15 cellular contexts compared by ENCODE assay signal in genomic region chr16:19861811-19862327, GRCh38. TPM values are rescaled to one million over a fixed set of nuclear protein-coding genes. Genes with fewer than 3 reads are reported as not detected.
DNase-seq lines count a peak whose midpoint lies in the region; ATAC-seq and TF ChIP-seq lines count a peak whose summit lies in the region.
"Had no signal": no experiment of that assay in that cellular context is flagged by ENCODE, and none has a peak within 500 bp of the region (broad histone marks: within the 10 kb centered on the region; RNA-seq: fewer than 3 reads in every experiment).

No MANE protein-coding gene starts in this region.

- H3K18ac ChIP-seq in neuronal stem cell (ENCODE audit: low read length), result peak overlapping the region; percentile 98

- H4K8ac ChIP-seq in neuronal stem cell (ENCODE audit: low read depth, low read length), result no peak overlapping the region

- peak overlapping the region; percentile 78 for H3K9ac ChIP-seq in neuronal stem cell (ENCODE audit: low read depth, low read length, poor library complexity)

- TF ChIP-seq CTCF in brain (conservative IDR thresholded peaks at IDR 0.05) (no peak), GM20000 (IDR thresholded peaks at IDR 0.05; ENCODE audit: extremely low read depth, missing control alignments) (no peak), A673 (conservative IDR thresholded peaks at IDR 0.05; ENCODE audit: low read depth, low read length) (no peak)

- peak overlapping the region; percentile 79 to 84 (median 82) for H3K4me3 Mint-ChIP-seq in brain
- H3K4me3 Mint-ChIP-seq in natural killer cell treated with Interleukin-12 subunit alpha and Interleukin-12 subunit beta and Interleukin-15 and Interleukin-18, amount 100 ng/mL, for 72 hours, result no peak overlapping the region
- H3K4me3 Mint-ChIP-seq: activated T-cell treated with anti-CD3 and anti-CD28 coated beads, Interleukin-2, amount 50 U/mL, for 4 hours had no signal

- peak overlapping the region; percentile 64 for H3K4me2 ChIP-seq in neuronal stem cell (ENCODE audit: insufficient read depth, low read length, poor library complexity, severe bottlenecking)

- H3K36me3 ChIP-seq in neuronal stem cell (replicated peaks in 1 of 2; ENCODE audit: control insufficient read depth in 2 of 2, insufficient read depth in 2 of 2, low read length in 2 of 2) (peaks cover 2 to 70% of the 10 kb centered on the region in 2 donors), A673 (ENCODE audit: insufficient read depth, low read length, poor library complexity, severe bottlenecking) (no peaks in the 10 kb centered on the region)

- peak overlapping the region; percentile 74 for H2AFZ ChIP-seq in neuronal stem cell (ENCODE audit: low read length)

- peaks cover 80% of the 10 kb centered on the region for H3K4me1 Mint-ChIP-seq in brain
- H3K4me1 Mint-ChIP-seq in natural killer cell treated with Interleukin-12 subunit alpha and Interleukin-12 subunit beta and Interleukin-15 and Interleukin-18, amount 100 ng/mL, for 72 hours (ENCODE audit: low read depth in 2 of 2), result no peaks in the 10 kb centered on the region

- no peak overlapping the region for H2BK15ac ChIP-seq in neuronal stem cell (ENCODE audit: low read length)

- peaks cover 60% of the 10 kb centered on the region for H3K36me3 Mint-ChIP-seq in brain
- H3K36me3 Mint-ChIP-seq in natural killer cell treated with Interleukin-12 subunit alpha and Interleukin-12 subunit beta and Interleukin-15 and Interleukin-18, amount 100 ng/mL, for 72 hours, result no peaks in the 10 kb centered on the region

- H3K27ac ChIP-seq in neuronal stem cell (replicated peaks; ENCODE audit: low read length) (peak overlapping the region; percentile 96), A673 (ENCODE audit: low read depth, low read length, poor library complexity, severe bottlenecking) (no peak overlapping the region)

- H2BK12ac ChIP-seq in neuronal stem cell (ENCODE audit: low read length), result peak overlapping the region; percentile 78

- WGBS in neuronal stem cell (ENCODE audit: extremely low coverage in 2 of 2, insufficient read length in 2 of 2, insufficient replicate concordance in 1 of 2), 2 donors, result no CpG with 5 or more reads among the region's 16 CpGs

- H4K91ac ChIP-seq in neuronal stem cell (ENCODE audit: low read depth, low read length, poor library complexity), result peak overlapping the region; percentile 66

- peak overlapping the region; percentile 31 to 43 for H3K4me3 ChIP-seq in neuronal stem cell (ENCODE audit: low read length in 2 of 2)
- H3K4me3 ChIP-seq in A673 (ENCODE audit: low read depth, low read length, poor library complexity, severe bottlenecking), result no peak overlapping the region
- H3K4me3 ChIP-seq: smooth muscle cell had no signal

- intact Hi-C loops in A673 (cut with micrococcal nuclease; ENCODE audit: unreplicated experiment), result no loop called here

- peak overlapping the region; percentile 62 for H2BK120ac ChIP-seq in neuronal stem cell (ENCODE audit: low read depth, low read length)

- BruUV-seq in A673 (replicated peaks; lab: Mats Ljungman, UMichigan), result no TSS peak

- H3K79me1 ChIP-seq in neuronal stem cell (ENCODE audit: low read depth, low read length), result peaks cover 2% of the 10 kb centered on the region

- H3K23ac ChIP-seq in neuronal stem cell (ENCODE audit: low read depth, low read length, poor library complexity), result no peak overlapping the region

- CTCF ChIA-PET in A673 (lab: Charles Lee), result no interaction called here

- H2BK5ac ChIP-seq in neuronal stem cell (ENCODE audit: low read length), result peak overlapping the region; percentile 33

- no peak for ATAC-seq in natural killer cell treated with Interleukin-12 subunit alpha and Interleukin-12 subunit beta and Interleukin-15 and Interleukin-18, amount 100 ng/mL, for 72 hours
- ATAC-seq: activated CD4-positive, CD25-positive, alpha-beta regulatory T cell treated with anti-CD3 and anti-CD28 coated beads, Interleukin-2, amount 50 U/mL, for 24 hours; activated T-cell treated with anti-CD3 and anti-CD28 coated beads, Interleukin-2, amount 50 U/mL, for 4 hours; SK-N-SH treated with all-trans-retinoic acid at 6 μM for 48 hours had no signal

- no peaks in the 10 kb centered on the region for H3K9me3 ChIP-seq in neuronal stem cell (replicated peaks in 1 of 2; ENCODE audit: control insufficient read depth in 2 of 2, insufficient read depth in 1 of 2, low read depth in 1 of 2, low read length in 2 of 2)
- no peaks in the 10 kb centered on the region for H3K9me3 ChIP-seq in A673 (ENCODE audit: low read depth, low read length, poor library complexity, severe bottlenecking)

- peak in 12 of 14 donors; percentile 59 to 91 (median 83) for DNase-seq in C1 segment of cervical spinal cord (lab: John Stamatoyannopoulos, UW)
- DNase-seq in hypothalamus (lab: John Stamatoyannopoulos, UW), result peak in 48 of 51 donors; percentile 34 to 94 (median 78)
- DNase-seq in neuronal stem cell (ENCODE audit: low spot score), result no peak
- no peak for DNase-seq in natural killer cell treated with Interleukin-12 subunit alpha and Interleukin-12 subunit beta and Interleukin-15 and Interleukin-18, amount 100 ng/mL, for 72 hours (ENCODE audit: low spot score)
- no peak for DNase-seq in GM20000 (ENCODE audit: low spot score)
- DNase-seq in A673 (ENCODE audit: low spot score), result no peak
- DNase-seq in OCI-M2 (lab: John Stamatoyannopoulos, UW; ENCODE audit: unreplicated experiment), result no peak
- DNase-seq: ACHN; activated T-cell treated with anti-CD3 and anti-CD28 coated beads, Interleukin-2, amount 50 U/mL, for 4 hours; NCI-H2171; NK-92 treated with Interleukin-12 subunit alpha and Interleukin-12 subunit beta, amount 100 ng/mL, for 24 hours had no signal

- no peak overlapping the region for H3K14ac ChIP-seq in neuronal stem cell (ENCODE audit: low read length)

- H3K27me3 ChIP-seq in neuronal stem cell (ENCODE audit: control insufficient read depth in 3 of 3, insufficient read depth in 3 of 3, low read depth in 1 of 3, low read length in 3 of 3) (no peaks in the 10 kb centered on the region), A673 (replicated peaks; ENCODE audit: insufficient read depth, low read depth, low read length, poor library complexity) (no peaks in the 10 kb centered on the region)

- peaks cover 6% of the 10 kb centered on the region for H3K27me3 Mint-ChIP-seq in brain
- peaks cover 0 to 3% of the 10 kb centered on the region in 2 donors for H3K27me3 Mint-ChIP-seq in natural killer cell treated with Interleukin-12 subunit alpha and Interleukin-12 subunit beta and Interleukin-15 and Interleukin-18, amount 100 ng/mL, for 72 hours

- H3K9me3 Mint-ChIP-seq in brain, result peaks cover 0 to 3% (median 0%) of the 10 kb centered on the region in 5 experiments
- H3K9me3 Mint-ChIP-seq in natural killer cell treated with Interleukin-12 subunit alpha and Interleukin-12 subunit beta and Interleukin-15 and Interleukin-18, amount 100 ng/mL, for 72 hours, result no peaks in the 10 kb centered on the region
- H3K9me3 Mint-ChIP-seq: activated T-cell treated with anti-CD3 and anti-CD28 coated beads, Interleukin-2, amount 50 U/mL, for 4 hours had no signal

- no peak overlapping the region for H3K4ac ChIP-seq in neuronal stem cell (ENCODE audit: low read length)

- POLR2A ChIA-PET in A673 (lab: Charles Lee; ENCODE audit: low non-redundant PET), result no interaction called here

- peak overlapping the region; percentile 97 to 99 (median 98) for H3K27ac Mint-ChIP-seq in brain
- H3K27ac Mint-ChIP-seq in natural killer cell treated with Interleukin-12 subunit alpha and Interleukin-12 subunit beta and Interleukin-15 and Interleukin-18, amount 100 ng/mL, for 72 hours, result no peak overlapping the region

- H2AK5ac ChIP-seq in neuronal stem cell (ENCODE audit: low read depth, low read length), result no peak overlapping the region

- peaks cover 32 to 33% of the 10 kb centered on the region in 2 donors for H3K4me1 ChIP-seq in neuronal stem cell (ENCODE audit: control insufficient read depth in 2 of 2, insufficient read depth in 1 of 2, low read depth in 1 of 2, low read length in 2 of 2)
- H3K4me1 ChIP-seq in A673 (ENCODE audit: insufficient read depth, low read length, poor library complexity, severe bottlenecking), result no peaks in the 10 kb centered on the region

RNA-seq across cellular contexts. Expression of gene GPRC5B, which starts 22.8 kb away (rescaled TPM):
- 351 TPM for polyA plus RNA-seq in brain (ENCODE audit: insufficient read depth, low read depth, low replicate concordance)
- polyA plus RNA-seq in neuronal stem cell (2013, experiment 1 of 2), result 53.1 TPM
- polyA plus RNA-seq in neuronal stem cell (2013, experiment 2 of 2), result 56.8 TPM
- total RNA-seq in natural killer cell treated with Interleukin-12 subunit alpha and Interleukin-12 subunit beta and Interleukin-15 and Interleukin-18, amount 100 ng/mL, for 72 hours, result not detected
- total RNA-seq in A673 (2021), result 4.0 and 6.9 TPM in 2 replicates

Comparison
In these comparisons a context has a peak if more than half of its experiments do, and no peak if none do; other contexts are left out.
1. DNase-seq: peak in C1 segment of cervical spinal cord (12 of 14) and hypothalamus (48 of 51); none in neuronal stem cell (single experiment), natural killer cell treated with Interleukin-12 subunit alpha and Interleukin-12 subunit beta and Interleukin-15 and Interleukin-18, amount 100 ng/mL, for 72 hours (single experiment), GM20000 (single experiment), A673 (single experiment) and OCI-M2 (single experiment).
2. H3K27ac Mint-ChIP-seq: peak in brain (5 of 5); none in natural killer cell treated with Interleukin-12 subunit alpha and Interleukin-12 subunit beta and Interleukin-15 and Interleukin-18, amount 100 ng/mL, for 72 hours (0 of 2).